In the genomic region with DNA sequence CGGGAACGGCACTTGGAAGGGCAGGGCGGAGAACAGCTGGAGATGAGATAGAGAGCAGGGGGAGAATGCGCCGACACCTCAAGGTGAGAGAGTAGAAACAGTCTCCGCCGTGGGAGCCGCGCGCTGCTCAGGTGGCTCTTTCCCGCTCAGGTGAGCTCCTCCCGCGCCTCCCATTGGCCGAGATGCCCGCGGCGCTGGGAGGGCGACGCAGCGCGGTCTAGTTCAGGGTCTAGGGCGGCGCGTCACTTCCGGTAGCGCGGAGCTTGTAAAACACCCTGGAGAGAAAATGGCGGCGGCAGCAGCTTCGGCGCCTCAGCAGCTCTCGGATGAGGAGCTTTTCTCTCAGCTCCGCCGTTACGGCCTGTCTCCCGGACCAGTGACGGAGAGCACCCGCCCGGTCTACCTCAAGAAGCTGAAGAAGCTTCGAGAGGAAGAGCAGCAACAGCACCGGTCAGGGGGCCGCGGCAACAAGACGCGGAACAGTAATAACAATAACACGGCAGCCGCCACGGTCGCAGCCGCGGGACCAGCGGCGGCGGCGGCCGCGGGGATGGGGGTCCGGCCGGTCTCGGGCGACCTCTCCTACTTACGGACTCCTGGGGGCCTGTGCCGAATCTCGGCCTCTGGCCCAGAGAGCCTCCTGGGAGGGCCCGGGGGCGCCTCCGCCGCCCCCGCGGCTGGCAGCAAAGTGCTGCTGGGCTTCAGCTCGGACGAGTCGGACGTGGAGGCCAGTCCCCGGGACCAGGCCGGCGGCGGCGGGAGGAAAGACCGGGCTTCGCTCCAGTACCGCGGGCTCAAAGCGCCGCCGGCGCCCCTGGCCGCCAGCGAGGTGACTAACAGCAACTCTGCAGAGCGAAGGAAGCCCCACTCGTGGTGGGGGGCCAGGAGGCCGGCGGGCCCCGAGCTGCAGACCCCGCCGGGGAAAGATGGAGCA, we compare ENCODE assay signal across 8 cellular contexts. TPM values are rescaled to one million over a fixed set of nuclear protein-coding genes. Genes with fewer than 3 reads are reported as not detected.
DNase-seq lines count a peak whose midpoint lies in the region; ATAC-seq, FAIRE-seq and TF ChIP-seq lines count a peak whose summit lies in the region.

A gene (plus strand): TSS at position 273 of the 934 bp plus-strand sequence. CDS start 14 bp downstream, at position 287.

- TF ChIP-seq CTCF in BE2C (IDR thresholded peaks at IDR 0.05; ENCODE audit: low read depth, low read length) (peak; percentile 14; the same call in 1 of the 2 replicates), kidney (IDR thresholded peaks at IDR 0.05; ENCODE audit: borderline replicate concordance, extremely low read depth, insufficient read depth) (no peak)

- FAIRE-seq in GM19239 (lab: Jason Lieb, UNC), result peak; percentile 94
- FAIRE-seq in kidney (lab: Jason Lieb, UNC), result no peak

- DNase-seq in BE2C, result peak; percentile 92
- peak; percentile 74 for DNase-seq in GM19239 (ENCODE audit: insufficient read length, low spot score)
- DNase-seq in NCI-H510A treated with DMSO at 0.1 percent for 48 hours (lab: John Stamatoyannopoulos, UW), result peak; percentile 96
- peak; percentile 82 to 85 for DNase-seq in activated CD4-positive, alpha-beta T cell treated with anti-CD3 and anti-CD28 coated beads for 24 hours (ENCODE audit: low read depth in 2 of 2)
- DNase-seq in cerebellum (ENCODE audit: low spot score), result peak; percentile 95
- peak; percentile 98 for DNase-seq in kidney
- DNase-seq in stimulated activated CD4-positive, alpha-beta T cell treated with anti-CD3 and anti-CD28 coated beads, Interleukin-15, amount 100 ng/mL, for 1 hour (ENCODE audit: low read depth in 1 of 2, low spot score in 1 of 2), result peak; percentile 82 to 88

- H3K36me3 ChIP-seq in BE2C (no peaks in the 10 kb centered on the region; the same call in 1 of the 2 replicates), kidney (ENCODE audit: control insufficient read depth in 1 of 2, insufficient read depth in 2 of 2, low read length in 2 of 2) (no peaks in the 10 kb centered on the region)

- intact Hi-C loops in kidney (cut with DNase I), result no loop called here

- no peaks in the 10 kb centered on the region for H3K4me1 ChIP-seq in BE2C
- peaks cover 7 to 11% of the 10 kb centered on the region in 2 donors for H3K4me1 ChIP-seq in kidney (ENCODE audit: control insufficient read depth in 1 of 2, insufficient read depth in 1 of 2, low read depth in 1 of 2, low read length in 2 of 2)

- H3K27ac ChIP-seq in kidney (ENCODE audit: low read depth in 2 of 2, low read length in 2 of 2), result peak within 1 kb of the TSS; percentile 95 to 98

- peak within 1 kb of the TSS; percentile 87 to 92 for H3K9ac ChIP-seq in kidney (ENCODE audit: low read length in 2 of 2)

- H3K27me3 ChIP-seq in BE2C, result peaks cover 3% of the 10 kb centered on the region; the same call in 1 of the 2 replicates

- H3K9me3 ChIP-seq in BE2C, result no peaks in the 10 kb centered on the region
- H3K9me3 ChIP-seq in kidney (ENCODE audit: control insufficient read depth in 1 of 2, low read length in 2 of 2), result no peaks in the 10 kb centered on the region

- H3K4me3 ChIP-seq in BE2C (ENCODE audit: low read depth, low read length) (peak within 1 kb of the TSS; percentile 90), kidney (ENCODE audit: low read length in 2 of 2) (peak within 1 kb of the TSS; percentile 87 to 97)

- peak; percentile 91 for ATAC-seq in HG03442 (IDR thresholded peaks at IDR 0.05; ENCODE audit: unreplicated experiment)

RNA-seq across cellular contexts. Expression of the gene that starts here (rescaled TPM):
- 11.9 TPM for polyA plus RNA-seq in BE2C (2012; ENCODE audit: insufficient read depth, insufficient read length, low read depth)
- total RNA-seq in cerebellum (49.5 TPM), kidney (31.8 TPM)
- polyA plus RNA-seq in kidney (ENCODE audit: insufficient read depth, low read depth, low replicate concordance), result 7.5 TPM

Comparison
In these comparisons a context has a peak if more than half of its experiments do, and no peak if none do; other contexts are left out.
1. Peak in every context shown above with its lines: DNase-seq, ATAC-seq, H3K4me3 ChIP-seq and H3K27ac ChIP-seq.